ENCODE assay signal across 1 cellular context in genomic region chr1:206559661-206559995, GRCh38.
TF ChIP-seq lines count a peak whose summit lies in the region.

No MANE protein-coding gene starts in this region.

TF ChIP-seq in K562, 482 proteins besides CTCF, POLR2A, EP300 and RAD21 (continued from another document):
- TF ChIP-seq ZNF589 (CRISPR knock-in tag; IDR thresholded peaks at IDR 0.05; ENCODE audit: low read depth) = peak; percentile 34; the same call in 1 of the 2 replicates
- no peak for TF ChIP-seq MLLT1 (IDR thresholded peaks at IDR 0.05)
- TF ChIP-seq HDGF (IDR thresholded peaks at IDR 0.05) = peak; percentile 86; the same call in 1 of the 2 replicates
- no peak for TF ChIP-seq ZNF134 (CRISPR knock-in tag; conservative IDR thresholded peaks at IDR 0.05)
- TF ChIP-seq TBP (optimal IDR thresholded peaks at IDR 0.05; ENCODE audit: low read depth, low read length) = peak; percentile 36
- 0 out of 4 replicates have a peak, but pooled peaks of 1 of the 2 experiments have one; percentile 13 for TF ChIP-seq UBTF (IDR thresholded peaks at IDR 0.05; ENCODE audit: borderline replicate concordance in 1 of 2, low read depth in 2 of 2, low read length in 2 of 2)
- no peak for TF ChIP-seq MLX (CRISPR knock-in tag; conservative IDR thresholded peaks at IDR 0.05)
- no peak for TF ChIP-seq HIVEP1 (CRISPR knock-in tag; IDR thresholded peaks at IDR 0.05)
- TF ChIP-seq ZNF140 (CRISPR knock-in tag; IDR thresholded peaks at IDR 0.05) = no peak
- TF ChIP-seq E2F3 (CRISPR knock-in tag; IDR thresholded peaks at IDR 0.05) = no peak
- no peak for TF ChIP-seq AFF4 (CRISPR knock-in tag; IDR thresholded peaks at IDR 0.05)
- TF ChIP-seq SRSF9 (IDR thresholded peaks at IDR 0.05; ENCODE audit: borderline replicate concordance, low read depth, low read length) = no peak
- 0 out of 2 replicates have a peak, but pooled peaks have one; percentile 22 for TF ChIP-seq E2F4 (CRISPR knock-in tag; IDR thresholded peaks at IDR 0.05; ENCODE audit: low read depth)
- peak; percentile 28; the same call in 1 of the 2 replicates for TF ChIP-seq MYC (IDR thresholded peaks at IDR 0.05; ENCODE audit: low read depth, low read length)
- TF ChIP-seq MYC (CRISPR knock-in tag; IDR thresholded peaks at IDR 0.05; ENCODE audit: borderline replicate concordance, low read depth) = no peak
- TF ChIP-seq ZBTB43 (CRISPR knock-in tag; IDR thresholded peaks at IDR 0.05) = no peak
- TF ChIP-seq KDM4B (IDR thresholded peaks at IDR 0.05; ENCODE audit: borderline replicate concordance in 2 of 2, low read depth in 1 of 2) = no peak
- no peak for TF ChIP-seq ZBTB49 (CRISPR knock-in tag; IDR thresholded peaks at IDR 0.05; ENCODE audit: borderline replicate concordance)
- no peak for TF ChIP-seq ZNF384 (IDR thresholded peaks at IDR 0.05; ENCODE audit: low read depth, low read length)
- TF ChIP-seq ZNF695 (CRISPR knock-in tag; IDR thresholded peaks at IDR 0.05) = no peak
- TF ChIP-seq HINFP (tag; conservative IDR thresholded peaks at IDR 0.05; ENCODE audit: low read depth) = no peak
- 0 out of 2 replicates have a peak, but pooled peaks have one; percentile 31 for TF ChIP-seq ZNF740 (CRISPR knock-in tag; IDR thresholded peaks at IDR 0.05)
- TF ChIP-seq ZNF740 (tag; IDR thresholded peaks at IDR 0.05) = no peak
- TF ChIP-seq PHB (CRISPR knock-in tag; IDR thresholded peaks at IDR 0.05) = no peak
- TF ChIP-seq SMARCC2 (IDR thresholded peaks at IDR 0.05; ENCODE audit: low read depth) = no peak
- peak; percentile 15 for TF ChIP-seq WHSC1 (IDR thresholded peaks at IDR 0.05; ENCODE audit: low read length)
- 0 out of 2 replicates have a peak, but pooled peaks have one; percentile 54 for TF ChIP-seq SMAD4 (CRISPR knock-in tag; conservative IDR thresholded peaks at IDR 0.05)
- TF ChIP-seq RBBP5 (IDR thresholded peaks at IDR 0.05; ENCODE audit: borderline replicate concordance, insufficient read depth, low read length, poor library complexity, severe bottlenecking) = peak; percentile 39
- TF ChIP-seq L3MBTL2 (IDR thresholded peaks at IDR 0.05) = peak; percentile 73
- TF ChIP-seq HNRNPL (IDR thresholded peaks at IDR 0.05; ENCODE audit: low read depth, low read length) = no peak
- TF ChIP-seq ZNF561 (CRISPR knock-in tag; conservative IDR thresholded peaks at IDR 0.05) = no peak
- TF ChIP-seq C11orf30 (IDR thresholded peaks at IDR 0.05; ENCODE audit: low read depth) = no peak
